Comparison of ENCODE assay signal across 14 cellular contexts in the genomic region with DNA sequence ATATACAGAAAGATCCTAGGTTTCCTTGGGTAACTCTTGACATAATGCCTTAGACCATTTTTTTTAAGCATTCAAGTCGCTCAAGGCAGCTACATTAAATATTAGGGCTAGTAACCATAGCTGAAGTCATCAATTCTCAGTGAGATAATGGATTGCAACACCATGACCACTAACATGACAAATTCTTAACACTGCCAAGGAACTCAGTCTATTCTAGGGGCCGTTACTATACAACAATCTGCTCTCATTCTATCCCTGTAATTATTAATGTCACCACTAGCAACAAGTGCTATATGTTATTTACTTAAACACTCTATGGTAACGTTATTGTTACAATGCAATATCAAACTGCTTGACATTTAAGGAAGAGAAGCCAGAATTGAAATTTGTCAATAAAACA. TPM values are rescaled to one million over a fixed set of nuclear protein-coding genes. Genes with fewer than 3 reads are reported as not detected.
DNase-seq lines count a peak whose midpoint lies in the region; ATAC-seq and TF ChIP-seq lines count a peak whose summit lies in the region.
"Had no signal": no experiment of that assay in that cellular context is flagged by ENCODE, and none has a peak within 500 bp of the region (broad histone marks: within the 10 kb centered on the region; RNA-seq: fewer than 3 reads in every experiment).

No MANE protein-coding gene starts in this region.

- no peak overlapping the region for H3K4me2 ChIP-seq in OCI-LY7 (ENCODE audit: low read length)

- H3K9me3 Mint-ChIP-seq in nephron progenitor cell = no peaks in the 10 kb centered on the region
- H3K9me3 Mint-ChIP-seq: brain had no signal

- no peaks in the 10 kb centered on the region for H4K20me1 ChIP-seq in OCI-LY7 (ENCODE audit: insufficient read depth, low read length)

- TF ChIP-seq CTCF in fibroblast of pulmonary artery (IDR thresholded peaks at IDR 0.05; ENCODE audit: low read length, missing control alignments) = no peak
- TF ChIP-seq CTCF in OCI-LY7 (conservative IDR thresholded peaks at IDR 0.05; ENCODE audit: low read length) = no peak
- no peak for TF ChIP-seq CTCF in nephron progenitor cell (IDR thresholded peaks at IDR 0.05)

- H3K9me3 ChIP-seq in OCI-LY7 (ENCODE audit: low read length) = no peaks in the 10 kb centered on the region
- H3K9me3 ChIP-seq: HAP-1, vagina had no signal

- no peak overlapping the region for H3K4me3 ChIP-seq in fibroblast of pulmonary artery (replicated peaks; ENCODE audit: low read depth, low read length)
- H3K4me3 ChIP-seq in OCI-LY7 (ENCODE audit: low read depth, low read length, poor library complexity, severe bottlenecking) = no peak overlapping the region
- H3K4me3 ChIP-seq: HAP-1, vagina had no signal

- no peak overlapping the region for H3K4me3 Mint-ChIP-seq in nephron progenitor cell
- H3K4me3 Mint-ChIP-seq: naive thymus-derived CD4-positive, alpha-beta T cell had no signal

- H3K36me3 ChIP-seq in OCI-LY7 (ENCODE audit: insufficient read depth, low read length) = no peaks in the 10 kb centered on the region
- H3K36me3 ChIP-seq: HAP-1, vagina, WERI-Rb-1 had no signal

- H3K9me2 ChIP-seq in OCI-LY7 (ENCODE audit: insufficient read depth, low read length) = no peaks in the 10 kb centered on the region

- peak; percentile 88 to 91 for DNase-seq in AML-193 (lab: John Stamatoyannopoulos, UW)
- peak; percentile 28 for DNase-seq in HS-5 (ENCODE audit: low read depth)
- peak; percentile 6 for DNase-seq in OCI-M1 (lab: John Stamatoyannopoulos, UW)
- DNase-seq in fibroblast of pulmonary artery (ENCODE audit: low read depth) = peak; percentile 96
- no peak for DNase-seq in left colon
- DNase-seq in OCI-LY7 (ENCODE audit: low spot score) = no peak
- DNase-seq in nephron progenitor cell = no peak
- DNase-seq: naive thymus-derived CD4-positive, alpha-beta T cell; NCI-H1105; WERI-Rb-1 had no signal

- H3K4me1 ChIP-seq in OCI-LY7 (ENCODE audit: insufficient read depth, low read length, poor library complexity, severe bottlenecking) = no peaks in the 10 kb centered on the region

- no peak overlapping the region for H3K27ac ChIP-seq in OCI-LY7 (ENCODE audit: low read depth, low read length, poor library complexity, severe bottlenecking)
- H3K27ac ChIP-seq: vagina, WERI-Rb-1 had no signal

- BruUV-seq in OCI-LY7 (replicated peaks; lab: Mats Ljungman, UMichigan) = no TSS peak

- no peak overlapping the region for H3K27ac Mint-ChIP-seq in nephron progenitor cell
- H3K27ac Mint-ChIP-seq: brain; naive thymus-derived CD4-positive, alpha-beta T cell had no signal

- H3K4me1 Mint-ChIP-seq in nephron progenitor cell = peaks cover 34% of the 10 kb centered on the region

- H3K79me2 ChIP-seq in OCI-LY7 (ENCODE audit: insufficient read depth, low read depth, low read length) = no peaks in the 10 kb centered on the region

- H3K36me3 Mint-ChIP-seq in nephron progenitor cell (ENCODE audit: low read depth) = no peaks in the 10 kb centered on the region
- H3K36me3 Mint-ChIP-seq: brain; naive thymus-derived CD4-positive, alpha-beta T cell had no signal

- H2AFZ ChIP-seq in OCI-LY7 (ENCODE audit: low read length) = no peak overlapping the region

- POLR2A ChIA-PET in OCI-LY7 (lab: Charles Lee) = no interaction called here

- intact Hi-C loops in left colon (cut with DNase I, micrococcal nuclease) (no loop called here), OCI-LY7 (cut with micrococcal nuclease; ENCODE audit: unreplicated experiment) (no loop called here)

- no peak for ATAC-seq in left colon
- no peak for ATAC-seq in HG02571 (IDR thresholded peaks at IDR 0.05; ENCODE audit: unreplicated experiment)
- ATAC-seq: naive thymus-derived CD4-positive, alpha-beta T cell had no signal

- H3K27me3 Mint-ChIP-seq in nephron progenitor cell (ENCODE audit: low read depth, poor library complexity) = peaks cover 7% of the 10 kb centered on the region

- CTCF ChIA-PET in OCI-LY7 (lab: Charles Lee; ENCODE audit: unreplicated experiment) = no interaction called here

RNA-seq across cellular contexts. Expression of a gene that starts 3.2 kb away (rescaled TPM):
- 1 to 10 TPM; 1.2 to 3.2 TPM for total RNA-seq in left colon
- 0.73 TPM in 1 of 2 replicates, not detected in the other for total RNA-seq in OCI-LY7 (2014; rRNA removed; shearing (Covaris generic))
- not detected in 2 replicates for total RNA-seq in OCI-LY7 (2022)

Comparison
In these comparisons a context has a peak if more than half of its experiments do, and no peak if none do; other contexts are left out.
1. DNase-seq: peak in AML-193 (2 of 2), HS-5 (single experiment), OCI-M1 (single experiment) and fibroblast of pulmonary artery (single experiment); none in left colon (0 of 2), OCI-LY7 (single experiment) and nephron progenitor cell (single experiment).